ENCODE assay signal across 1 cellular context in the genomic region with DNA sequence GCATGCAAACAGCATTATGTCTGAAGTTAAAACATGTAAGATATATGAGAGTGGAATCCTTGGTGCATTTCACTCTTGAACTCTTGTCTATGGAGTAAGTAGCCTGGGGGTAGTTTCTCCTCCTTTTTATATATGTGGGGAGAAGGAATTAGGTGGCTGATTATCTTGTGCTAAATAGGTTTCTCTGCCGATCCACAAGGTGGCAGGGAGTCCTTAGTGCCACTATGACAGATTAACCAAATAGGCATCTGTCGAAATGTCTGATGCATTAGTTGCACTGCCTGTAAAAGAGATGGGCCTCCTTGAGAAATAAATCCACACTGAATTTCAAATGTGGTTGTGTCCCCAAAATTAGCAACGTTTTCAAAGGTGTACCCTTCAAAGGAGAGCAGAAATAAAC.
TF ChIP-seq lines count a peak whose summit lies in the region.

No MANE protein-coding gene starts in this region.

TF ChIP-seq in H1, 55 proteins besides CTCF, POLR2A, EP300 and RAD21 (continued from another document):
- no peak for TF ChIP-seq RBBP5 (IDR thresholded peaks at IDR 0.05; ENCODE audit: borderline replicate concordance, low read depth, low read length)
- TF ChIP-seq SP1 (IDR thresholded peaks at IDR 0.05; ENCODE audit: low read depth, low read length) = no peak
- TF ChIP-seq TAF1 (IDR thresholded peaks at IDR 0.05; ENCODE audit: low read depth, low read length) = no peak
- no peak for TF ChIP-seq BACH1 (IDR thresholded peaks at IDR 0.05; ENCODE audit: low read length)
- no peak for TF ChIP-seq CHD2 (IDR thresholded peaks at IDR 0.05; ENCODE audit: low read length)
- no peak for TF ChIP-seq ZNF274 (IDR thresholded peaks at IDR 0.05; ENCODE audit: borderline replicate concordance, extremely low read depth, low read length)
- TF ChIP-seq KDM4A (IDR thresholded peaks at IDR 0.05; ENCODE audit: low read depth, low read length, severe bottlenecking) = no peak
- TF ChIP-seq BCL11A (IDR thresholded peaks at IDR 0.05; ENCODE audit: low read depth in 2 of 2, low read length in 2 of 2) = no peak
- TF ChIP-seq JUN (IDR thresholded peaks at IDR 0.05; ENCODE audit: low read depth, low read length) = no peak
- TF ChIP-seq CHD7 (IDR thresholded peaks at IDR 0.05; ENCODE audit: insufficient replicate concordance, low read length) = no peak
- no peak for TF ChIP-seq SRF (IDR thresholded peaks at IDR 0.05; ENCODE audit: low read depth, low read length)
- TF ChIP-seq GABPA (IDR thresholded peaks at IDR 0.05; ENCODE audit: borderline replicate concordance, insufficient read depth, low read length) = no peak
TF ChIP-seq in H1: peak in this region for 0.
